ENCODE assay signal across 6 cellular contexts in the genomic region with DNA sequence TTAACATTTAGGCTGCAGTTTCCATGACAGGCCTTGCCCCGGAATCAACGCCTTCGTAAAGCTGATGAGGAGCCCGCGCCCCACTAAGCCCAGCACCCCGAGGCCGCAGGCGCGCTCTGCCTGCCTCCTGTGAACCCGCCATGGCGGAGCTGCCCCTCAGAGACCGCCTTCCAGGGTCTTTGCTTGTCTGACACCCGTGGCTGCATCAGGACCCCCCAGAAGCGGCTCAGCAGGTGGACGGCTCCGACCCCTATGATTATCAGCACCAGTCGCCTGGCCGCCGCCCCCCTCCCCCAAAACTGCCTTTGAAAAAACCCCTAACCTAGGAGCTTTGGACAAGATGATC. TPM values are rescaled to one million over a fixed set of nuclear protein-coding genes. Genes with fewer than 3 reads are reported as not detected.
DNase-seq lines count a peak whose midpoint lies in the region; ATAC-seq, FAIRE-seq and TF ChIP-seq lines count a peak whose summit lies in the region.

No MANE protein-coding gene starts in this region.

- H3K27ac ChIP-seq in OCI-LY3 (ENCODE audit: low read length) (peak overlapping the region; percentile 7; the same call in 1 of the 2 replicates), endothelial cell of umbilical vein (ENCODE audit: insufficient read depth, low read depth, low read length) (peak overlapping the region; percentile 10), smooth muscle cell (ENCODE audit: low read depth) (peak overlapping the region; percentile 40)

- H3K9me1 ChIP-seq in endothelial cell of umbilical vein (replicated peaks; ENCODE audit: control insufficient read depth, extremely low read depth, insufficient read depth, low read length), result no peaks in the 10 kb centered on the region

- peaks cover 14% of the 10 kb centered on the region; the same call in 1 of the 2 replicates for H4K20me1 ChIP-seq in OCI-LY3 (ENCODE audit: insufficient read depth, low read length)
- no peaks in the 10 kb centered on the region for H4K20me1 ChIP-seq in endothelial cell of umbilical vein (replicated peaks; ENCODE audit: control insufficient read depth, extremely low read depth, insufficient read depth, low read length)
- H4K20me1 ChIP-seq in smooth muscle cell (ENCODE audit: low read depth), result peaks cover 12% of the 10 kb centered on the region

- CTCF ChIA-PET in endothelial cell of umbilical vein (lab: Charles Lee), result interaction anchor here (1.0 to 1.7 kb wide), 5 partner anchors 9 to 44 kb away, joined by 3 to 15 read pairs (median 5); a partner anchor contains a TSS

- H3K4me3 ChIP-seq in OCI-LY3 (ENCODE audit: low read length) (peak overlapping the region; percentile 98), endothelial cell of umbilical vein (replicated peaks in 1 of 3; ENCODE audit: insufficient read depth in 1 of 3, low read depth in 1 of 3, low read length in 3 of 3) (peak overlapping the region in 2 of 3 experiments; percentile 24 to 94), smooth muscle cell (peak overlapping the region; percentile 89)

- H3K27me3 ChIP-seq in OCI-LY3 (ENCODE audit: low read depth, low read length), result no peaks in the 10 kb centered on the region
- H3K27me3 ChIP-seq in endothelial cell of umbilical vein (ENCODE audit: control insufficient read depth in 2 of 2, insufficient read depth in 2 of 2, low read length in 2 of 2), result no peaks in the 10 kb centered on the region
- no peaks in the 10 kb centered on the region for H3K27me3 ChIP-seq in smooth muscle cell (ENCODE audit: low read depth)

- no peak for FAIRE-seq in endothelial cell of umbilical vein (lab: Jason Lieb, UNC)

- no peaks in the 10 kb centered on the region for H3K9me3 ChIP-seq in OCI-LY3 (ENCODE audit: insufficient read depth, low read length)
- H3K9me3 ChIP-seq in endothelial cell of umbilical vein (replicated peaks; ENCODE audit: control insufficient read depth, insufficient read depth, low read length), result no peaks in the 10 kb centered on the region
- H3K9me3 ChIP-seq in smooth muscle cell (replicated peaks; ENCODE audit: low read depth), result no peaks in the 10 kb centered on the region

- intact Hi-C loops in endothelial cell of umbilical vein (cut with micrococcal nuclease), result loop anchor here (1.0 kb wide), 1 partner anchor 26 kb away; a partner anchor contains a TSS

- no peak for ATAC-seq in GM19395 (IDR thresholded peaks at IDR 0.05; ENCODE audit: unreplicated experiment)

- dilution Hi-C loops in endothelial cell of umbilical vein (cut with MboI; ENCODE audit: extremely low pct_ligation_motif_present, low sequenced_read_pairs), result no loop called here

- H3K4me1 ChIP-seq in OCI-LY3 (ENCODE audit: low read length) (peaks cover 37% of the 10 kb centered on the region), endothelial cell of umbilical vein (ENCODE audit: control insufficient read depth, extremely low read depth, insufficient read depth, low read length) (peaks cover 14% of the 10 kb centered on the region), smooth muscle cell (ENCODE audit: low read depth) (peaks cover 11% of the 10 kb centered on the region)

- H3K79me2 ChIP-seq in OCI-LY3 (ENCODE audit: low read length), result peaks cover 41% of the 10 kb centered on the region
- peaks cover 32% of the 10 kb centered on the region for H3K79me2 ChIP-seq in endothelial cell of umbilical vein (ENCODE audit: control insufficient read depth, insufficient read depth, low read length)
- peaks cover 26% of the 10 kb centered on the region for H3K79me2 ChIP-seq in smooth muscle cell (ENCODE audit: low read depth)

- BruUV-seq in endothelial cell of umbilical vein (replicated peaks; lab: Mats Ljungman, UMichigan), result TSS peak; percentile 24

- H3K4me2 ChIP-seq in OCI-LY3 (ENCODE audit: low read length) (peak overlapping the region; percentile 89), endothelial cell of umbilical vein (ENCODE audit: insufficient read depth, low read length) (peak overlapping the region; percentile 37), smooth muscle cell (peak overlapping the region; percentile 96)

- H3K9ac ChIP-seq in OCI-LY3 (ENCODE audit: low read length), result peak overlapping the region; percentile 33; the same call in 1 of the 2 replicates
- H3K9ac ChIP-seq in endothelial cell of umbilical vein (replicated peaks; ENCODE audit: extremely low read depth, insufficient read depth, low read length), result peak overlapping the region; percentile 41
- peak overlapping the region; percentile 71 for H3K9ac ChIP-seq in smooth muscle cell (ENCODE audit: low read depth)

- H3F3A ChIP-seq in smooth muscle cell (ENCODE audit: low read depth), result no peaks in the 10 kb centered on the region

- H2AFZ ChIP-seq in OCI-LY3 (ENCODE audit: low read depth, low read length), result peak overlapping the region; percentile 47; the same call in 1 of the 2 replicates
- H2AFZ ChIP-seq in endothelial cell of umbilical vein (ENCODE audit: low read depth, low read length), result peak overlapping the region; percentile 72
- H2AFZ ChIP-seq in smooth muscle cell (ENCODE audit: low read depth), result peak overlapping the region; percentile 94

- TF ChIP-seq POLR2A in endothelial cell of umbilical vein (IDR thresholded peaks at IDR 0.05; ENCODE audit: low read depth, low read length), result no peak

- WGBS in smooth muscle cell (ENCODE audit: low lambda C conversion rate), result 66% methylated on average over 19 of the region's 19 CpGs

- TF ChIP-seq CTCF in OCI-LY3 (IDR thresholded peaks at IDR 0.05; ENCODE audit: low read depth, low read length) (no peak), endothelial cell of umbilical vein (IDR thresholded peaks at IDR 0.05; ENCODE audit: extremely low read depth in 1 of 2, insufficient read depth in 1 of 2, low read depth in 1 of 2, low read length in 2 of 2) (no peak), smooth muscle cell (IDR thresholded peaks at IDR 0.05; ENCODE audit: borderline replicate concordance, insufficient read depth, poor library complexity, severe bottlenecking) (no peak)

- H3K36me3 ChIP-seq in OCI-LY3 (replicated peaks; ENCODE audit: low read depth, low read length), result peaks cover 17% of the 10 kb centered on the region
- H3K36me3 ChIP-seq in endothelial cell of umbilical vein (ENCODE audit: control insufficient read depth in 2 of 2, extremely low read depth in 1 of 2, insufficient read depth in 2 of 2, low read length in 2 of 2), result peaks cover 6 to 32% of the 10 kb centered on the region in 2 experiments
- no peaks in the 10 kb centered on the region for H3K36me3 ChIP-seq in smooth muscle cell (ENCODE audit: low read depth)

- POLR2A ChIA-PET in endothelial cell of umbilical vein (lab: Charles Lee), result interaction anchor here (1.4 kb wide), 1 partner anchor 23 kb away, joined by 3 read pairs; no protein-coding TSS in a partner anchor

- DNase-seq in endothelial cell of umbilical vein (ENCODE audit: low read depth, low spot score) (no peak), smooth muscle cell (lab: John Stamatoyannopoulos, UW; ENCODE audit: unreplicated experiment) (no peak), NCI-H1048 (lab: John Stamatoyannopoulos, UW) (no peak), DMS153 treated with DMSO at 0.1 percent for 48 hours (lab: John Stamatoyannopoulos, UW; ENCODE audit: unreplicated experiment) (no peak)

RNA-seq across cellular contexts. Expression of a gene that starts 0.5 kb away (rescaled TPM):
- total RNA-seq in endothelial cell of umbilical vein, result 43.2 TPM in 2 replicates
- polyA plus RNA-seq in endothelial cell of umbilical vein, result 40.8 and 41.8 TPM in 2 replicates
- polyA plus RNA-seq in endothelial cell of umbilical vein (2011; cell fraction: cytosol; rRNA removed), result 29.5 and 37.5 TPM in 2 replicates
- 144 and 146 TPM in 2 replicates for polyA plus RNA-seq in endothelial cell of umbilical vein (2011; cell fraction: nucleus; rRNA removed)
- 23.9 and 26.7 TPM in 2 replicates for polyA plus RNA-seq in endothelial cell of umbilical vein (2012)
- polyA minus RNA-seq in endothelial cell of umbilical vein, result 25.6 and 26.6 TPM in 2 replicates
- 18.8 TPM for polyA minus RNA-seq in endothelial cell of umbilical vein (2011; cell fraction: cytosol; rRNA and poly(A)+ RNA removed)
- polyA minus RNA-seq in endothelial cell of umbilical vein (2011; cell fraction: nucleus; rRNA and poly(A)+ RNA removed), result 25.6 and 29.5 TPM in 2 replicates
- total RNA-seq in smooth muscle cell, result 14.1 and 18.2 TPM in 2 replicates
- polyA plus RNA-seq in smooth muscle cell, result 21.8 and 29.0 TPM in 2 replicates

RNA-seq across cellular contexts. Expression of a gene that starts 11.1 kb away (rescaled TPM):
- total RNA-seq in endothelial cell of umbilical vein (32.6 and 35.4 TPM in 2 replicates), smooth muscle cell (13.5 and 16.6 TPM in 2 replicates)
- polyA plus RNA-seq in endothelial cell of umbilical vein (22.3 and 22.8 TPM in 2 replicates), smooth muscle cell (37.8 and 41.8 TPM in 2 replicates)
- 19.3 and 21.9 TPM in 2 replicates for polyA plus RNA-seq in endothelial cell of umbilical vein (2011; cell fraction: cytosol; rRNA removed)
- 42.1 and 43.3 TPM in 2 replicates for polyA plus RNA-seq in endothelial cell of umbilical vein (2011; cell fraction: nucleus; rRNA removed)
- polyA plus RNA-seq in endothelial cell of umbilical vein (2012), result 21.3 and 23.6 TPM in 2 replicates
- 8.6 and 10.9 TPM in 2 replicates for polyA minus RNA-seq in endothelial cell of umbilical vein
- 42.3 TPM for polyA minus RNA-seq in endothelial cell of umbilical vein (2011; cell fraction: cytosol; rRNA and poly(A)+ RNA removed)
- 10.8 and 12.6 TPM in 2 replicates for polyA minus RNA-seq in endothelial cell of umbilical vein (2011; cell fraction: nucleus; rRNA and poly(A)+ RNA removed)

RNA-seq across cellular contexts. Expression of a gene that starts 26.3 kb away (rescaled TPM):
- total RNA-seq in endothelial cell of umbilical vein, result 21.5 and 22.5 TPM in 2 replicates
- polyA plus RNA-seq in endothelial cell of umbilical vein, result 51.0 and 64.3 TPM in 2 replicates
- polyA plus RNA-seq in endothelial cell of umbilical vein (2011; cell fraction: cytosol; rRNA removed), result 22.6 and 30.4 TPM in 2 replicates
- 130 and 153 TPM in 2 replicates for polyA plus RNA-seq in endothelial cell of umbilical vein (2011; cell fraction: nucleus; rRNA removed)
- polyA plus RNA-seq in endothelial cell of umbilical vein (2012), result 20.9 and 28.6 TPM in 2 replicates
- 24.6 and 25.7 TPM in 2 replicates for polyA minus RNA-seq in endothelial cell of umbilical vein
- 48.2 TPM for polyA minus RNA-seq in endothelial cell of umbilical vein (2011; cell fraction: cytosol; rRNA and poly(A)+ RNA removed)
- polyA minus RNA-seq in endothelial cell of umbilical vein (2011; cell fraction: nucleus; rRNA and poly(A)+ RNA removed), result 35.8 and 48.0 TPM in 2 replicates
- 10.0 and 18.7 TPM in 2 replicates for total RNA-seq in smooth muscle cell
- polyA plus RNA-seq in smooth muscle cell, result 16.7 and 36.3 TPM in 2 replicates

RNA-seq across cellular contexts. Expression of a gene that starts 27.6 kb away (rescaled TPM):
- 50.7 and 53.3 TPM in 2 replicates for total RNA-seq in endothelial cell of umbilical vein
- polyA plus RNA-seq in endothelial cell of umbilical vein, result 50.4 and 90.1 TPM in 2 replicates
- 23.9 and 47.2 TPM in 2 replicates for polyA plus RNA-seq in endothelial cell of umbilical vein (2011; cell fraction: cytosol; rRNA removed)
- polyA plus RNA-seq in endothelial cell of umbilical vein (2011; cell fraction: nucleus; rRNA removed), result 12.3 and 14.7 TPM in 2 replicates
- polyA plus RNA-seq in endothelial cell of umbilical vein (2012), result 38.0 and 55.4 TPM in 2 replicates
- 6.6 and 8.1 TPM in 2 replicates for polyA minus RNA-seq in endothelial cell of umbilical vein
- polyA minus RNA-seq in endothelial cell of umbilical vein (2011; cell fraction: cytosol; rRNA and poly(A)+ RNA removed), result 21.3 TPM
- polyA minus RNA-seq in endothelial cell of umbilical vein (2011; cell fraction: nucleus; rRNA and poly(A)+ RNA removed), result 2.1 and 4.1 TPM in 2 replicates
- 33.5 and 42.9 TPM in 2 replicates for total RNA-seq in smooth muscle cell
- polyA plus RNA-seq in smooth muscle cell, result 83.2 and 85.7 TPM in 2 replicates

RNA-seq across cellular contexts. Expression of a gene that starts 29.0 kb away (rescaled TPM):
- 1.9 TPM in 2 replicates for total RNA-seq in endothelial cell of umbilical vein
- 1.0 and 1.2 TPM in 2 replicates for polyA plus RNA-seq in endothelial cell of umbilical vein
- 0.30 and 0.37 TPM in 2 replicates for polyA plus RNA-seq in endothelial cell of umbilical vein (2011; cell fraction: cytosol; rRNA removed)
- 7.4 and 10.0 TPM in 2 replicates for polyA plus RNA-seq in endothelial cell of umbilical vein (2011; cell fraction: nucleus; rRNA removed)
- 0.92 and 1.1 TPM in 2 replicates for polyA plus RNA-seq in endothelial cell of umbilical vein (2012)
- polyA minus RNA-seq in endothelial cell of umbilical vein, result 0.78 and 1.8 TPM in 2 replicates
- 0.72 TPM for polyA minus RNA-seq in endothelial cell of umbilical vein (2011; cell fraction: cytosol; rRNA and poly(A)+ RNA removed)
- polyA minus RNA-seq in endothelial cell of umbilical vein (2011; cell fraction: nucleus; rRNA and poly(A)+ RNA removed), result 2.8 and 3.6 TPM in 2 replicates
- total RNA-seq in smooth muscle cell, result 0.67 TPM in 1 of 2 replicates, not detected in the other
- 0.46 and 1.1 TPM in 2 replicates for polyA plus RNA-seq in smooth muscle cell

Comparison
In these comparisons a context has a peak if more than half of its experiments do, and no peak if none do; other contexts are left out.
1. H3K4me2 ChIP-seq: peak in every context shown above with its lines; median percentile 96 in smooth muscle cell; 89 in OCI-LY3; 37 in endothelial cell of umbilical vein.